8 cellular contexts compared by ENCODE assay signal in genomic region chr12:111841750-111842555, GRCh38. TPM values are rescaled to one million over a fixed set of nuclear protein-coding genes. Genes with fewer than 3 reads are reported as not detected.
DNase-seq lines count a peak whose midpoint lies in the region; ATAC-seq, FAIRE-seq and TF ChIP-seq lines count a peak whose summit lies in the region.

MAPKAPK5 (plus strand) TSS chr12:111842228; CDS start chr12:111842734, 506 bp downstream.

- FAIRE-seq in GM12891 (lab: Jason Lieb, UNC) = peak; percentile 96

- TF ChIP-seq POLR2A in GM12891 (IDR thresholded peaks at IDR 0.05; ENCODE audit: low read depth, low read length) = peak; percentile 93

- H3K4me1 Mint-ChIP-seq in activated naive CD8-positive, alpha-beta T cell treated with anti-CD3 and anti-CD28 coated beads, Interleukin-2, amount 50 U/mL, for 24 hours = peaks cover 57% of the 10 kb centered on the region

- no peaks in the 10 kb centered on the region for H3K27me3 ChIP-seq in cardiac muscle cell
- H3K27me3 ChIP-seq in parathyroid adenoma (ENCODE audit: control insufficient read depth, insufficient read depth, low read length) = no peaks in the 10 kb centered on the region
- no peaks in the 10 kb centered on the region for H3K27me3 ChIP-seq in tibial artery

- H3K27ac ChIP-seq in cardiac muscle cell (peak within 1 kb of the TSS; percentile 99), parathyroid adenoma (peak within 1 kb of the TSS; percentile 93), tibial artery (peak within 1 kb of the TSS; percentile 85 to 96)

- H3K9ac ChIP-seq in parathyroid adenoma = peak within 1 kb of the TSS; percentile 39

- peak; percentile 90 for DNase-seq in GM12891 (ENCODE audit: insufficient read length, low spot score)
- DNase-seq in NCI-H1436 (lab: John Stamatoyannopoulos, UW) = peak; percentile 89
- DNase-seq in SW480 (ENCODE audit: low spot score) = peak; percentile 91
- DNase-seq in activated naive CD8-positive, alpha-beta T cell treated with anti-CD3 and anti-CD28 coated beads, Interleukin-2, amount 50 U/mL, for 24 hours = peak; percentile 98
- peak; percentile 96 to 98 for DNase-seq in cardiac muscle cell (ENCODE audit: low read depth in 1 of 2, low spot score in 1 of 2)
- peak; percentile 91 to 95 for DNase-seq in tibial artery

- H3K4me2 ChIP-seq in parathyroid adenoma (ENCODE audit: low read length) = peak within 1 kb of the TSS; percentile 70

- peaks cover 31% of the 10 kb centered on the region for H3K79me2 ChIP-seq in parathyroid adenoma

- H3K4me3 Mint-ChIP-seq in activated naive CD8-positive, alpha-beta T cell treated with anti-CD3 and anti-CD28 coated beads, Interleukin-2, amount 50 U/mL, for 24 hours = peak within 1 kb of the TSS; percentile 96

- peaks cover 47% of the 10 kb centered on the region for H3K36me3 Mint-ChIP-seq in activated naive CD8-positive, alpha-beta T cell treated with anti-CD3 and anti-CD28 coated beads, Interleukin-2, amount 50 U/mL, for 24 hours (ENCODE audit: low read depth)

- TF ChIP-seq CTCF in cardiac muscle cell (IDR thresholded peaks at IDR 0.05; ENCODE audit: low read depth, low read length) (no peak), parathyroid adenoma (IDR thresholded peaks at IDR 0.05) (no peak), tibial artery (IDR thresholded peaks at IDR 0.05) (no peak)

- H3K27ac Mint-ChIP-seq in activated naive CD8-positive, alpha-beta T cell treated with anti-CD3 and anti-CD28 coated beads, Interleukin-2, amount 50 U/mL, for 24 hours = peak within 1 kb of the TSS; percentile 99

- H3K9me3 ChIP-seq in cardiac muscle cell (ENCODE audit: low read depth) = no peaks in the 10 kb centered on the region
- H3K9me3 ChIP-seq in parathyroid adenoma (ENCODE audit: control insufficient read depth, low read length) = no peaks in the 10 kb centered on the region
- no peaks in the 10 kb centered on the region for H3K9me3 ChIP-seq in tibial artery

- H3K9me3 Mint-ChIP-seq in activated naive CD8-positive, alpha-beta T cell treated with anti-CD3 and anti-CD28 coated beads, Interleukin-2, amount 50 U/mL, for 24 hours = no peaks in the 10 kb centered on the region

- peak; percentile 83 for ATAC-seq in HG02798 (IDR thresholded peaks at IDR 0.05; ENCODE audit: poor library complexity, unreplicated experiment)
- ATAC-seq in activated naive CD8-positive, alpha-beta T cell treated with anti-CD3 and anti-CD28 coated beads, Interleukin-2, amount 50 U/mL, for 24 hours = peak; percentile 90

- H3K36me3 ChIP-seq in cardiac muscle cell (peaks cover 3% of the 10 kb centered on the region), parathyroid adenoma (ENCODE audit: control insufficient read depth, insufficient read depth, low read length) (no peaks in the 10 kb centered on the region), tibial artery (peaks cover 0 to 13% (median 10%) of the 10 kb centered on the region in 3 donors)

- intact Hi-C loops in tibial artery (cut with DNase I; ENCODE audit: low total_unique reads) = loop anchor here (5.0 kb wide), 1 partner anchor 170 kb away; the partner anchor contains the start of genes ERP29 and TMEM116

- H3K4me1 ChIP-seq in cardiac muscle cell (ENCODE audit: low read depth) (peaks cover 16% of the 10 kb centered on the region), parathyroid adenoma (peaks cover 11% of the 10 kb centered on the region), tibial artery (peaks cover 0 to 47% (median 42%) of the 10 kb centered on the region in 4 donors)

- peak within 1 kb of the TSS; percentile 89 for H2AFZ ChIP-seq in parathyroid adenoma

- H3K4me3 ChIP-seq in cardiac muscle cell = peak within 1 kb of the TSS; percentile 84
- peak within 1 kb of the TSS; percentile 83 for H3K4me3 ChIP-seq in parathyroid adenoma (ENCODE audit: low read depth, low read length)
- H3K4me3 ChIP-seq in tibial artery = peak within 1 kb of the TSS; percentile 83 to 100

- H3K27me3 Mint-ChIP-seq in activated naive CD8-positive, alpha-beta T cell treated with anti-CD3 and anti-CD28 coated beads, Interleukin-2, amount 50 U/mL, for 24 hours = no peaks in the 10 kb centered on the region

TF ChIP-seq in GM12891, 5 proteins besides CTCF, POLR2A, EP300 and RAD21:
- TF ChIP-seq POU2F2 (IDR thresholded peaks at IDR 0.05; ENCODE audit: low read depth, low read length) (peak; percentile 32; the same call in 1 of the 2 replicates), SPI1 (IDR thresholded peaks at IDR 0.05; ENCODE audit: low read depth, low read length) (no peak), PAX5 (IDR thresholded peaks at IDR 0.05; ENCODE audit: insufficient read depth, low read length, severe bottlenecking) (peak; percentile 23), TAF1 (IDR thresholded peaks at IDR 0.05; ENCODE audit: low read depth, low read length) (peak; percentile 77; the same call in 1 of the 2 replicates), POLR2AphosphoS5 (IDR thresholded peaks at IDR 0.05; ENCODE audit: low read depth, low read length) (peak; percentile 96)
TF ChIP-seq in GM12891: peak in this region for 4.

RNA-seq across cellular contexts. Expression of gene MAPKAPK5, which starts in this region (rescaled TPM):
- polyA plus RNA-seq in GM12891 (2012; ENCODE audit: low read depth, missing spikeins) = 17.5 TPM
- 81.0 and 92.9 TPM in 2 replicates for total RNA-seq in cardiac muscle cell
- polyA plus RNA-seq in cardiac muscle cell = 64.3 and 81.2 TPM in 2 replicates

Comparison
In these comparisons a context has a peak if more than half of its experiments do, and no peak if none do; other contexts are left out.
1. Peak in every context shown above with its lines: DNase-seq, ATAC-seq, H3K4me3 ChIP-seq and H3K27ac ChIP-seq.